Comparison of ENCODE assay signal across 14 cellular contexts in the genomic region with DNA sequence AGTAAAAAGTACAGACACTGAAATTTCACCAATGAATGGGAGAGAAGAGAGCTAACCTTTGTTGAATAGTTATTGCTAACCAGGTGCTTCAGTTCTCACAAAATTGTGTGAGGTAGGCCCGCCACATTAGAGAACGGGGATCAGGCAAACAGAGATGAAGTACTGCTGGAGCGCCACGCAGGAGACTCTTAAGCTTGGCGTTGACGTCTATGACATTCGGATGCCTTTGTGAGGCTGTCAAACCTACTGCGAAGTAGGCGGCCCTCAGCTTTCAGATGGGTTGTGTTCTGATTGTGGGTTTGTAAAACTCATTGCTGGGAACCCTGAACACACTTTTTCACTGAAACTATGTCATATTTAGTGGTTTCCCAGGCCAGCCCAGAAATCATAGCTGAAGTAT.
DNase-seq lines count a peak whose midpoint lies in the region; ATAC-seq and TF ChIP-seq lines count a peak whose summit lies in the region.
"Had no signal": no experiment of that assay in that cellular context is flagged by ENCODE, and none has a peak within 500 bp of the region (broad histone marks: within the 10 kb centered on the region; RNA-seq: fewer than 3 reads in every experiment).

No MANE protein-coding gene starts in this region.

- no peak for ATAC-seq in left ventricle myocardium superior
- ATAC-seq in Right ventricle myocardium superior (ENCODE audit: poor library complexity): no peak

- H3K36me3 ChIP-seq in ovary: no peaks in the 10 kb centered on the region
- H3K36me3 ChIP-seq in uterus: no peaks in the 10 kb centered on the region

- no peaks in the 10 kb centered on the region for H3K9me3 ChIP-seq in ovary
- H3K9me3 ChIP-seq in uterus: no peaks in the 10 kb centered on the region

- H3K27me3 ChIP-seq in ovary (no peaks in the 10 kb centered on the region), uterus (no peaks in the 10 kb centered on the region)

- POLR2A ChIA-PET in HEK293T (lab: Yijun Ruan, JAX): interaction anchor here (1.1 to 1.3 kb wide), 2 partner anchors 17 to 174 kb away, joined by 3 to 4 read pairs; a partner anchor contains a TSS

- 80 to 85% (median 81%) methylated on average over 9 of the region's 9 CpGs for WGBS in ovary, 3 donors

- no peaks in the 10 kb centered on the region for H3K9me3 Mint-ChIP-seq in chondrocyte (ENCODE audit: low read depth)
- H3K9me3 Mint-ChIP-seq: activated B cell treated with CpG ODN at 0.5 μM for 24 hours; T-helper 1 cell treated with Interleukin-12 subunit alpha and Interleukin-12 subunit beta and Interleukin-4 antibody, amounts not matched to agents 30 μg/mL and 1 μg/mL, for 36 hours had no signal

- H3K27ac Mint-ChIP-seq in chondrocyte (ENCODE audit: unreplicated experiment): peak overlapping the region; percentile 94
- H3K27ac Mint-ChIP-seq: activated B cell treated with CpG ODN at 0.5 μM for 24 hours; T-helper 1 cell treated with Interleukin-12 subunit alpha and Interleukin-12 subunit beta and Interleukin-4 antibody, amounts not matched to agents 30 μg/mL and 1 μg/mL, for 36 hours had no signal

- peak overlapping the region; percentile 19 for H3K4me3 ChIP-seq in ovary
- H3K4me3 ChIP-seq in uterus: peak overlapping the region in 1 of 2 donors; percentile 20

- peaks cover 25% of the 10 kb centered on the region for H3K36me3 Mint-ChIP-seq in chondrocyte (ENCODE audit: low read depth)

- peak; percentile 47 for DNase-seq in left ventricle myocardium superior
- DNase-seq in Right ventricle myocardium superior: no peak
- DNase-seq in chondrocyte (ENCODE audit: low spot score): no peak
- DNase-seq in ovary: no peak
- DNase-seq in uterus: no peak
- no peak for DNase-seq in KG1 (lab: John Stamatoyannopoulos, UW)
- DNase-seq in LoVo (ENCODE audit: low spot score): no peak
- no peak for DNase-seq in HEK293T (ENCODE audit: extremely low spot score)
- DNase-seq: activated B cell treated with CpG ODN at 0.5 μM for 24 hours; activated gamma-delta T cell treated with Interleukin-2 at 50 U/mL for 16 hours; NCI-H446 treated with DMSO at 0.1 percent for 48 hours; SHP77; stimulated activated CD4-positive, alpha-beta T cell treated with anti-CD3 and anti-CD28 coated beads, Interleukin-2, amount 100 ng/mL, for 24 hours had no signal

- TF ChIP-seq EP300 in ovary (IDR thresholded peaks at IDR 0.05): no peak

- intact Hi-C loops in left ventricle myocardium superior (cut with micrococcal nuclease): no loop called here
- intact Hi-C loops in Right ventricle myocardium superior (cut with DNase I): no loop called here
- intact Hi-C loops in ovary (cut with DNase I): loop anchor here in 3 of 4 donors (10.0 kb wide), 2 partner anchors 78 to 122 kb away; no protein-coding TSS in a partner anchor
- intact Hi-C loops in uterus (cut with DNase I; ENCODE audit: low total_unique reads): loop anchor here (10.0 kb wide), 1 partner anchor 202 kb away; no protein-coding TSS in a partner anchor

- peaks cover 27% of the 10 kb centered on the region for H3K4me1 ChIP-seq in ovary (ENCODE audit: insufficient read depth)
- H3K4me1 ChIP-seq in uterus: peaks cover 3 to 4% of the 10 kb centered on the region in 2 donors

- H3K4me1 Mint-ChIP-seq in chondrocyte (ENCODE audit: low read depth): peaks cover 86% of the 10 kb centered on the region

- H3K4me3 Mint-ChIP-seq in chondrocyte (ENCODE audit: unreplicated experiment): peak overlapping the region; percentile 89
- H3K4me3 Mint-ChIP-seq: activated B cell treated with CpG ODN at 0.5 μM for 24 hours; T-helper 1 cell treated with Interleukin-12 subunit alpha and Interleukin-12 subunit beta and Interleukin-4 antibody, amounts not matched to agents 30 μg/mL and 1 μg/mL, for 36 hours had no signal

- no peak overlapping the region for H3K27ac ChIP-seq in ovary
- peak overlapping the region; percentile 98 to 99 for H3K27ac ChIP-seq in uterus

- no peaks in the 10 kb centered on the region for H3K27me3 Mint-ChIP-seq in chondrocyte (ENCODE audit: low read depth)

- TF ChIP-seq POLR2A in ovary (IDR thresholded peaks at IDR 0.05) (no peak), uterus (IDR thresholded peaks at IDR 0.05) (no peak)

- TF ChIP-seq CTCF in chondrocyte (IDR thresholded peaks at IDR 0.05) (no peak), ovary (IDR thresholded peaks at IDR 0.05) (no peak), uterus (IDR thresholded peaks at IDR 0.05) (no peak)

- CTCF ChIA-PET in HEK293T (lab: Yijun Ruan, JAX): interaction anchor here (0.6 to 1.3 kb wide), 2 partner anchors 12 to 718 kb away, joined by 3 to 4 read pairs; no protein-coding TSS in a partner anchor

TF ChIP-seq in HEK293T, 16 proteins besides CTCF, POLR2A, EP300 and RAD21:
- no peak for TF ChIP-seq SP1 (IDR thresholded peaks at IDR 0.05)
- TF ChIP-seq ZNF384 (IDR thresholded peaks at IDR 0.05): no peak
- TF ChIP-seq BHLHE40 (IDR thresholded peaks at IDR 0.05; ENCODE audit: borderline replicate concordance): no peak
- no peak for TF ChIP-seq NFRKB (IDR thresholded peaks at IDR 0.05)
- TF ChIP-seq SUZ12 (IDR thresholded peaks at IDR 0.05): no peak
- TF ChIP-seq CTBP1 (IDR thresholded peaks at IDR 0.05; ENCODE audit: borderline replicate concordance): no peak
- TF ChIP-seq FOXM1 (IDR thresholded peaks at IDR 0.05; ENCODE audit: borderline replicate concordance): no peak
- TF ChIP-seq ELF4 (IDR thresholded peaks at IDR 0.05): no peak
- no peak for TF ChIP-seq LEF1 (IDR thresholded peaks at IDR 0.05; ENCODE audit: borderline replicate concordance)
- TF ChIP-seq L3MBTL2 (conservative IDR thresholded peaks at IDR 0.05): no peak
- TF ChIP-seq, protein P1, sequence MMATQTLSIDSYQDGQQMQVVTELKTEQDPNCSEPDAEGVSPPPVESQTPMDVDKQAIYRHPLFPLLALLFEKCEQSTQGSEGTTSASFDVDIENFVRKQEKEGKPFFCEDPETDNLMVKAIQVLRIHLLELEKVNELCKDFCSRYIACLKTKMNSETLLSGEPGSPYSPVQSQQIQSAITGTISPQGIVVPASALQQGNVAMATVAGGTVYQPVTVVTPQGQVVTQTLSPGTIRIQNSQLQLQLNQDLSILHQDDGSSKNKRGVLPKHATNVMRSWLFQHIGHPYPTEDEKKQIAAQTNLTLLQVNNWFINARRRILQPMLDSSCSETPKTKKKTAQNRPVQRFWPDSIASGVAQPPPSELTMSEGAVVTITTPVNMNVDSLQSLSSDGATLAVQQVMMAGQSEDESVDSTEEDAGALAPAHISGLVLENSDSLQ (IDR thresholded peaks at IDR 0.05): no peak
- no peak for TF ChIP-seq HDGF (IDR thresholded peaks at IDR 0.05; ENCODE audit: borderline replicate concordance)
- TF ChIP-seq TARDBP (IDR thresholded peaks at IDR 0.05): no peak
- no peak for TF ChIP-seq FOXA1 (IDR thresholded peaks at IDR 0.05)
- TF ChIP-seq ARNT (IDR thresholded peaks at IDR 0.05): no peak
- no peak for TF ChIP-seq FOXK2 (IDR thresholded peaks at IDR 0.05)
TF ChIP-seq in HEK293T: peak in this region for 0.

Comparison
In these comparisons a context has a peak if more than half of its experiments do, and no peak if none do; other contexts are left out.
1. H3K27ac ChIP-seq: peak in uterus (2 of 2); none in ovary (0 of 2).
2. intact Hi-C loops: an anchor here in ovary (10.0 kb wide) and uterus (10.0 kb wide); none called in left ventricle myocardium superior and Right ventricle myocardium superior.